15 cellular contexts compared by ENCODE assay signal in the genomic region with DNA sequence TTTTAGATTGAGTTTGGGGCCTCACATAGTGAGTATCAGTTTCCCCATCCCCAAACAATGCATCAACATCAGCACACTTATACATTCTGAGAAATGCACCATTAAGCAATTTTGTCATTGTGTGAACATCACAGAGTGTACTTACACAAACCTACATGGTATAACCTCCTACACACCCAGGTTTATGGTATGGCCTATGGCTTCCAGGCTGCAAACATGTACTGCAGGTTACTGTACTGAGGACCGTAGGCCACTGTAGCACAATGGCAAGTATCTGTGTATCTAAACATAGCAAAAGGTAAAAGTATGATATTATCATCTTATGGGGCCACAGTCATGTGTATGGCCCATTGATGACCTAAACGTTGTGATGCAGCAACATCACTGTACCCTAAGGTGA. TPM values are rescaled to one million over a fixed set of nuclear protein-coding genes. Genes with fewer than 3 reads are reported as not detected.
DNase-seq lines count a peak whose midpoint lies in the region; ATAC-seq and TF ChIP-seq lines count a peak whose summit lies in the region.
"Had no signal": no experiment of that assay in that cellular context is flagged by ENCODE, and none has a peak within 500 bp of the region (broad histone marks: within the 10 kb centered on the region; RNA-seq: fewer than 3 reads in every experiment).

No MANE protein-coding gene starts in this region.

- no peak for DNase-seq in MCF 10A (ENCODE audit: unreplicated experiment)
- no peak for DNase-seq in breast epithelium (ENCODE audit: low spot score in 2 of 2)
- DNase-seq in T-helper 17 cell = no peak
- no peak for DNase-seq in naive B cell
- no peak for DNase-seq in foreskin melanocyte
- DNase-seq in prostate gland (ENCODE audit: low spot score) = no peak
- no peak for DNase-seq in NCI-H2029 (lab: John Stamatoyannopoulos, UW)
- DNase-seq: C1 segment of cervical spinal cord, COR-L47, GOT3, NCI-H345, NCI-H526 treated with DMSO at 0.1 percent for 48 hours, SHP77 had no signal

- peaks cover under 1 to 2% of the 10 kb centered on the region in 2 donors for H3K4me1 ChIP-seq in breast epithelium
- H3K4me1 ChIP-seq in prostate gland (replicated peaks) = peaks cover 4% of the 10 kb centered on the region

- no peak overlapping the region for H3K27ac ChIP-seq in breast epithelium
- H3K27ac ChIP-seq in prostate gland = no peak overlapping the region
- H3K27ac ChIP-seq: A549 had no signal

- BruUV-seq in MCF 10A (replicated peaks; lab: Mats Ljungman, UMichigan) = no TSS peak

- H3K27me3 ChIP-seq in breast epithelium = no peaks in the 10 kb centered on the region
- H3K27me3 ChIP-seq in prostate gland (replicated peaks; ENCODE audit: insufficient read depth) = no peaks in the 10 kb centered on the region

- H3K4me3 ChIP-seq in breast epithelium = no peak overlapping the region
- H3K4me3 ChIP-seq in prostate gland = no peak overlapping the region
- H3K4me3 ChIP-seq: A549 had no signal

- TF ChIP-seq POLR2A in breast epithelium (IDR thresholded peaks at IDR 0.05) (no peak), prostate gland (IDR thresholded peaks at IDR 0.05) (no peak)

- no peaks in the 10 kb centered on the region for H3K4me1 Mint-ChIP-seq in MCF 10A (ENCODE audit: insufficient read depth, unreplicated experiment)
- peaks cover 39% of the 10 kb centered on the region for H3K4me1 Mint-ChIP-seq in T-helper 17 cell
- H3K4me1 Mint-ChIP-seq in naive B cell = peaks cover 54 to 91% (median 80%) of the 10 kb centered on the region in 3 donors

- intact Hi-C loops in MCF 10A (cut with micrococcal nuclease) (no loop called here), breast epithelium (cut with DNase I; ENCODE audit: low total_unique reads) (no loop called here), prostate gland (cut with DNase I) (no loop called here)

- H3K27me3 Mint-ChIP-seq in MCF 10A (ENCODE audit: insufficient read depth, unreplicated experiment) (no peaks in the 10 kb centered on the region), T-helper 17 cell (no peaks in the 10 kb centered on the region), naive B cell (no peaks in the 10 kb centered on the region)
- H3K27me3 Mint-ChIP-seq: IgD-negative memory B cell had no signal

- WGBS in prostate gland = 88% methylated on average over 2 of the region's 2 CpGs

- H3K9me3 Mint-ChIP-seq in MCF 10A (ENCODE audit: unreplicated experiment) (no peaks in the 10 kb centered on the region), naive B cell (no peaks in the 10 kb centered on the region)
- H3K9me3 Mint-ChIP-seq: IgD-negative memory B cell had no signal

- no peaks in the 10 kb centered on the region for H3K36me3 ChIP-seq in breast epithelium
- no peaks in the 10 kb centered on the region for H3K36me3 ChIP-seq in prostate gland

- H3K4me3 Mint-ChIP-seq in MCF 10A (ENCODE audit: unreplicated experiment) (no peak overlapping the region), T-helper 17 cell (no peak overlapping the region), naive B cell (peak overlapping the region in 2 of 8 donors; percentile 10 to 29)

- POLR2A ChIA-PET in MCF 10A (lab: Yijun Ruan, JAX) = no interaction called here

- H3K9me3 ChIP-seq in breast epithelium (no peaks in the 10 kb centered on the region), T-helper 17 cell (ENCODE audit: control insufficient read depth, low read length, poor library complexity, severe bottlenecking) (no peaks in the 10 kb centered on the region), prostate gland (no peaks in the 10 kb centered on the region)
- H3K9me3 ChIP-seq: A549 had no signal

- H3K36me3 Mint-ChIP-seq in MCF 10A (ENCODE audit: insufficient read depth, unreplicated experiment) (peaks cover 21% of the 10 kb centered on the region), T-helper 17 cell (ENCODE audit: low read depth) (peaks cover 3% of the 10 kb centered on the region), naive B cell (peaks cover 7 to 16% of the 10 kb centered on the region in 2 donors)

- ATAC-seq in T-helper 17 cell = no peak
- ATAC-seq in naive B cell (ENCODE audit: low read depth in 2 of 2) = no peak
- ATAC-seq: A549 had no signal

- TF ChIP-seq CTCF in MCF 10A (IDR thresholded peaks at IDR 0.05; ENCODE audit: unreplicated experiment) (no peak), breast epithelium (IDR thresholded peaks at IDR 0.05) (no peak), prostate gland (IDR thresholded peaks at IDR 0.05) (no peak)

- H3K27ac Mint-ChIP-seq in MCF 10A (ENCODE audit: low read depth, unreplicated experiment) (peak overlapping the region; percentile 24), T-helper 17 cell (peak overlapping the region; percentile 82), naive B cell (peak overlapping the region in 4 of 6 donors; percentile 25 to 91 (median 55))

- CTCF ChIA-PET in MCF 10A (lab: Yijun Ruan, JAX) = no interaction called here

RNA-seq across cellular contexts. Expression of a gene that starts 7.7 kb away (rescaled TPM):
- total RNA-seq in MCF 10A (2022) (20.8 and 29.0 TPM in 2 replicates), breast epithelium (10 to 100 TPM; 27.4 to 57.8 (median 36.4) TPM), T-helper 17 cell (10 to 100 TPM; 33.5 to 37.2 TPM), prostate gland (10 to 100 TPM; 40.7 to 49.9 TPM)
- 100 to 1,000 TPM; 119 to 174 (median 151) TPM for polyA plus RNA-seq in naive B cell (ENCODE audit: low read depth in 6 of 6)

Comparison
In these comparisons a context has a peak if more than half of its experiments do, and no peak if none do; other contexts are left out.
1. H3K27ac Mint-ChIP-seq: peak in every context shown above with its lines; median percentile 82 in T-helper 17 cell; 55 in naive B cell; 24 in MCF 10A.